Comparison of ENCODE assay signal across 22 cellular contexts in genomic region chr11:120579601-120580000, GRCh38.
DNase-seq lines count a peak whose midpoint lies in the region; ATAC-seq, FAIRE-seq and TF ChIP-seq lines count a peak whose summit lies in the region.
"Had no signal": no experiment of that assay in that cellular context is flagged by ENCODE, and none has a peak within 500 bp of the region (broad histone marks: within the 10 kb centered on the region; RNA-seq: fewer than 3 reads in every experiment).

No MANE protein-coding gene starts in this region.

- no peak for TF ChIP-seq CTCF in bronchial epithelial cell (IDR thresholded peaks at IDR 0.05; ENCODE audit: insufficient read depth, low read length, severe bottlenecking)
- TF ChIP-seq CTCF in right atrium auricular region (IDR thresholded peaks at IDR 0.05) = no peak

- DNase-seq in GM12891 (ENCODE audit: insufficient read length, low spot score) (no peak), bronchial epithelial cell (ENCODE audit: low read depth) (peak; percentile 17), middle frontal gyrus (ENCODE audit: extremely low spot score, low spot score) (no peak), right atrium auricular region (ENCODE audit: low spot score) (no peak), NCI-H187 (lab: John Stamatoyannopoulos, UW) (no peak), mucosa of gallbladder (ENCODE audit: low spot score) (no peak)
- DNase-seq: activated B cell treated with CpG ODN at 0.5 μM for 24 hours; activated naive CD4-positive, alpha-beta T cell treated with anti-CD3 and anti-CD28 coated beads, Interleukin-2, amount 10 ng/mL, durations not matched to agents 7 days and 5 days; activated T-cell treated with anti-CD3 and anti-CD28 coated beads, Interleukin-2, amount 50 U/mL, for 1 hour; anterior cingulate cortex; KBM-7; MM.1S; NCI-H1436; T1000; trophoblast cell had no signal

- H3K9me3 ChIP-seq in right atrium auricular region = peaks cover 0 to 12% of the 10 kb centered on the region in 2 donors
- H3K9me3 ChIP-seq: prostate gland had no signal

- H3K4me1 ChIP-seq in right atrium auricular region = no peaks in the 10 kb centered on the region
- H3K4me1 ChIP-seq: HAP-1, prostate gland had no signal

- no peaks in the 10 kb centered on the region for H3K36me3 ChIP-seq in bronchial epithelial cell (ENCODE audit: control insufficient read depth, insufficient read depth, low read length)
- H3K36me3 ChIP-seq in right atrium auricular region = no peaks in the 10 kb centered on the region
- H3K36me3 ChIP-seq: HAP-1, prostate gland had no signal

- no peak overlapping the region for H3K27ac ChIP-seq in right atrium auricular region
- H3K27ac ChIP-seq: prostate gland had no signal

- no peak overlapping the region for H3K4me3 ChIP-seq in bronchial epithelial cell (ENCODE audit: low read depth, low read length)
- no peak overlapping the region for H3K4me3 ChIP-seq in right atrium auricular region
- H3K4me3 ChIP-seq: HAP-1, lung, prostate gland had no signal

- TF ChIP-seq POLR2A in GM12891 (IDR thresholded peaks at IDR 0.05; ENCODE audit: low read depth, low read length) = no peak

- peak; percentile 64 for ATAC-seq in GM18511 (IDR thresholded peaks at IDR 0.05; ENCODE audit: unreplicated experiment)
- ATAC-seq in HG02852 (IDR thresholded peaks at IDR 0.05; ENCODE audit: unreplicated experiment) = peak; percentile 61

- FAIRE-seq in GM12891 (lab: Jason Lieb, UNC) = peak; percentile 82
- no peak for FAIRE-seq in bronchial epithelial cell (lab: Jason Lieb, UNC)
- FAIRE-seq: endometrium, keratinocyte had no signal

- H3K27me3 ChIP-seq in bronchial epithelial cell (ENCODE audit: control insufficient read depth, insufficient read depth, low read length) = peaks cover 2% of the 10 kb centered on the region
- no peaks in the 10 kb centered on the region for H3K27me3 ChIP-seq in right atrium auricular region

TF ChIP-seq in GM12891, 5 proteins besides CTCF, POLR2A, EP300 and RAD21:
- no peak for TF ChIP-seq TAF1 (IDR thresholded peaks at IDR 0.05; ENCODE audit: low read depth, low read length)
- TF ChIP-seq SPI1 (IDR thresholded peaks at IDR 0.05; ENCODE audit: low read depth, low read length) = no peak
- TF ChIP-seq POU2F2 (IDR thresholded peaks at IDR 0.05; ENCODE audit: low read depth, low read length) = no peak
- no peak for TF ChIP-seq POLR2AphosphoS5 (IDR thresholded peaks at IDR 0.05; ENCODE audit: low read depth, low read length)
- TF ChIP-seq PAX5 (IDR thresholded peaks at IDR 0.05; ENCODE audit: insufficient read depth, low read length, severe bottlenecking) = no peak
